Comparison of ENCODE assay signal across 16 cellular contexts in genomic region chr10:97396056-97396455, GRCh38.
"Had no signal": no experiment of that assay in that cellular context is flagged by ENCODE, and none has a peak within 500 bp of the region (broad histone marks: within the 10 kb centered on the region; RNA-seq: fewer than 3 reads in every experiment).

No MANE protein-coding gene starts in this region.

- ATAC-seq: K562 had no signal

- H3K27me3 Mint-ChIP-seq: IgD-negative memory B cell had no signal

- H3K4me3 Mint-ChIP-seq: IgD-negative memory B cell had no signal

- H3K9me3 Mint-ChIP-seq: IgD-negative memory B cell had no signal

- DNase-seq: Kasumi-1, MM.1S, NCI-H1092 treated with DMSO at 0.1 percent for 48 hours, NCI-H1436, NCI-H187, NCI-H2029, NCI-H2081 treated with DMSO at 0.1 percent for 48 hours, NCI-H2227 treated with DMSO at 0.1 percent for 48 hours, NCI-H524 treated with DMSO at 0.1 percent for 48 hours, NCI-H69, NCI-H774, RPMI8226, SHP77, SK-N-SH had no signal
